ENCODE assay signal across 16 cellular contexts in the genomic region with DNA sequence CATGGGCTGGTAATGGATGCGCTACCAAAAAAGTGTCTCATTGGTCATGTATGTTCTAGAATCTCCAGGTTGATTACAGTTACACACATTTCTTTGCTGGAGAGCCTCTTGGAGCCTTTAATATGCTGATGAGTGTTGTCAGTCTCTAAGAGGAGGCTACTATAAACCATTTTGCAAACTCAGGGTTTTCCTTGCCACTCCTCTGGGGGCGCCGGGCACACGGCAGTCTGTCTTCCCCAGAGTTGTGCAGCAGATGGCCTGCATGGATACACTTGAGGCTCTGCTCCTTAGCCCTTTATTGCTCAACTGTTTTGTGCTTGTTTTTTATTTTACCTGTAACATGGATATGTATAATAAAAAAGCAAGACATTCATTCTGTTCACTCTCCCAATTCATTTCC.
"Had no signal": no experiment of that assay in that cellular context is flagged by ENCODE, and none has a peak within 500 bp of the region (broad histone marks: within the 10 kb centered on the region; RNA-seq: fewer than 3 reads in every experiment).

No MANE protein-coding gene starts in this region.

- H3K27me3 ChIP-seq: gastrocnemius medialis, ovary had no signal

- H3K27ac ChIP-seq: coronary artery, gastrocnemius medialis, heart right ventricle, ovary had no signal

- H3K27ac Mint-ChIP-seq: activated CD4-positive, alpha-beta T cell treated with anti-CD3 and anti-CD28 coated beads, Interleukin-2, amount 10 ng/mL, durations not matched to agents 7 days and 5 days; activated naive CD4-positive, alpha-beta T cell treated with anti-CD3 and anti-CD28 coated beads, Interleukin-2, amount 10 ng/mL, durations not matched to agents 7 days and 5 days; activated T-helper 17 cell treated with anti-CD3 and anti-CD28 coated beads, Interleukin-2, amount 50 U/mL, for 72 hours; type B pancreatic cell had no signal

- H3K4me3 ChIP-seq: coronary artery, gastrocnemius medialis, heart right ventricle, ovary had no signal

- H3K9me3 ChIP-seq: gastrocnemius medialis, ovary had no signal

- H3K4me3 Mint-ChIP-seq: activated CD4-positive, alpha-beta T cell treated with anti-CD3 and anti-CD28 coated beads, Interleukin-2, amount 10 ng/mL, durations not matched to agents 7 days and 5 days; activated naive CD4-positive, alpha-beta T cell treated with anti-CD3 and anti-CD28 coated beads, Interleukin-2, amount 10 ng/mL, durations not matched to agents 7 days and 5 days; activated T-helper 17 cell treated with anti-CD3 and anti-CD28 coated beads, Interleukin-2, amount 50 U/mL, for 72 hours; type B pancreatic cell had no signal

- H3K4me1 ChIP-seq: gastrocnemius medialis, heart right ventricle had no signal

- H3K36me3 ChIP-seq: gastrocnemius medialis, heart right ventricle, ovary had no signal

- H3K36me3 Mint-ChIP-seq: activated naive CD4-positive, alpha-beta T cell treated with anti-CD3 and anti-CD28 coated beads, Interleukin-2, amount 10 ng/mL, durations not matched to agents 7 days and 5 days; type B pancreatic cell had no signal

- H3K4me1 Mint-ChIP-seq: activated CD4-positive, alpha-beta T cell treated with anti-CD3 and anti-CD28 coated beads, Interleukin-2, amount 10 ng/mL, durations not matched to agents 7 days and 5 days; activated naive CD4-positive, alpha-beta T cell treated with anti-CD3 and anti-CD28 coated beads, Interleukin-2, amount 10 ng/mL, durations not matched to agents 7 days and 5 days; activated T-helper 17 cell treated with anti-CD3 and anti-CD28 coated beads, Interleukin-2, amount 50 U/mL, for 72 hours had no signal

- ATAC-seq: activated T-helper 17 cell treated with anti-CD3 and anti-CD28 coated beads, Interleukin-2, amount 50 U/mL, for 72 hours; gastrocnemius medialis; heart right ventricle had no signal

- H3K27me3 Mint-ChIP-seq: activated CD4-positive, alpha-beta T cell treated with anti-CD3 and anti-CD28 coated beads, Interleukin-2, amount 10 ng/mL, durations not matched to agents 7 days and 5 days; activated naive CD4-positive, alpha-beta T cell treated with anti-CD3 and anti-CD28 coated beads, Interleukin-2, amount 10 ng/mL, durations not matched to agents 7 days and 5 days had no signal

- DNase-seq: activated CD4-positive, alpha-beta T cell treated with anti-CD3 and anti-CD28 coated beads, Interleukin-2, amount 10 ng/mL, durations not matched to agents 7 days and 5 days; activated CD4-positive, CD25-positive, alpha-beta regulatory T cell; activated CD8-positive, alpha-beta memory T cell treated with anti-CD3 and anti-CD28 coated beads for 24 hours; activated naive CD4-positive, alpha-beta T cell treated with anti-CD3 and anti-CD28 coated beads, Interleukin-2, amount 10 ng/mL, durations not matched to agents 7 days and 5 days; activated T-cell treated with anti-CD3 and anti-CD28 coated beads for 4 hours; caudate nucleus; effector CD4-positive, alpha-beta T cell; gastrocnemius medialis; heart right ventricle; ovary; stimulated activated CD4-positive, alpha-beta T cell treated with anti-CD3 and anti-CD28 coated beads, Interleukin-12 subunit alpha, Interleukin-12 subunit beta, amount 100 ng/mL, for 4 hours; stimulated activated naive CD4-positive, alpha-beta T cell; substantia nigra had no signal
